In genomic region chrX:14412686-14413085, GRCh38 we compare ENCODE assay signal across 22 cellular contexts.
DNase-seq lines count a peak whose midpoint lies in the region; ATAC-seq, FAIRE-seq and TF ChIP-seq lines count a peak whose summit lies in the region.
"Had no signal": no experiment of that assay in that cellular context is flagged by ENCODE, and none has a peak within 500 bp of the region (broad histone marks: within the 10 kb centered on the region; RNA-seq: fewer than 3 reads in every experiment).

No MANE protein-coding gene starts in this region.

- CTCF ChIA-PET in MCF 10A (lab: Yijun Ruan, JAX): interaction anchor here (0.7 kb wide), 1 partner anchor 62 kb away, joined by 4 read pairs; no protein-coding TSS in a partner anchor
- CTCF ChIA-PET in naive thymus-derived CD4-positive, alpha-beta T cell (lab: Charles Lee): no interaction called here

- H3K9me3 ChIP-seq in breast epithelium (no peaks in the 10 kb centered on the region), spleen (peaks cover 0 to 7% (median 0%) of the 10 kb centered on the region in 8 donors), right cardiac atrium (ENCODE audit: control insufficient read depth, low read length) (no peaks in the 10 kb centered on the region)
- H3K9me3 ChIP-seq in naive thymus-derived CD4-positive, alpha-beta T cell (ENCODE audit: control insufficient read depth in 2 of 3, low read length in 3 of 3): no peaks in the 10 kb centered on the region
- H3K9me3 ChIP-seq: BLaER1, Caco-2 had no signal

- peak; percentile 60 for DNase-seq in MCF 10A (ENCODE audit: unreplicated experiment)
- no peak for DNase-seq in breast epithelium (ENCODE audit: low spot score in 2 of 2)
- peak; percentile 62 for DNase-seq in bronchial epithelial cell (ENCODE audit: low read depth)
- peak; percentile 7 to 29 for DNase-seq in foreskin fibroblast
- DNase-seq in spleen: no peak
- no peak for DNase-seq in right cardiac atrium
- DNase-seq in naive thymus-derived CD4-positive, alpha-beta T cell: no peak
- DNase-seq: Caco-2; CD4-positive, CD25-positive, alpha-beta regulatory T cell; CD8-positive, alpha-beta T cell; DMS153; DND-41; H7; HCEC 1CT had no signal

- H3K27me3 ChIP-seq in breast epithelium: peaks cover 0 to 8% of the 10 kb centered on the region in 2 donors
- no peaks in the 10 kb centered on the region for H3K27me3 ChIP-seq in bronchial epithelial cell (ENCODE audit: control insufficient read depth, insufficient read depth, low read length)
- H3K27me3 ChIP-seq in spleen (replicated peaks in 1 of 7): no peaks in the 10 kb centered on the region
- H3K27me3 ChIP-seq in right cardiac atrium (ENCODE audit: control insufficient read depth, insufficient read depth): no peaks in the 10 kb centered on the region
- H3K27me3 ChIP-seq in naive thymus-derived CD4-positive, alpha-beta T cell (ENCODE audit: control insufficient read depth in 2 of 2, insufficient read depth in 2 of 2, low read length in 2 of 2): no peaks in the 10 kb centered on the region

- TF ChIP-seq POLR2A in breast epithelium (IDR thresholded peaks at IDR 0.05) (no peak), spleen (IDR thresholded peaks at IDR 0.05) (no peak)

- no peaks in the 10 kb centered on the region for H3K4me1 ChIP-seq in breast epithelium
- no peaks in the 10 kb centered on the region for H3K4me1 ChIP-seq in spleen
- H3K4me1 ChIP-seq in right cardiac atrium (ENCODE audit: control insufficient read depth, insufficient read depth, low read length): no peaks in the 10 kb centered on the region
- no peaks in the 10 kb centered on the region for H3K4me1 ChIP-seq in naive thymus-derived CD4-positive, alpha-beta T cell (ENCODE audit: control insufficient read depth in 2 of 2, insufficient read depth in 2 of 2, low read length in 2 of 2)
- H3K4me1 ChIP-seq: BLaER1, Caco-2 had no signal

- H3K4me3 Mint-ChIP-seq in MCF 10A (ENCODE audit: unreplicated experiment): no peak overlapping the region
- H3K4me3 Mint-ChIP-seq in naive thymus-derived CD4-positive, alpha-beta T cell: no peak overlapping the region
- H3K4me3 Mint-ChIP-seq: B cell; CD4-positive, CD25-positive, alpha-beta regulatory T cell; CD8-positive, alpha-beta T cell had no signal

- no peak for ATAC-seq in right cardiac atrium
- ATAC-seq in naive thymus-derived CD4-positive, alpha-beta T cell: no peak
- ATAC-seq: CD8-positive, alpha-beta T cell had no signal

- intact Hi-C loops in MCF 10A (cut with micrococcal nuclease): no loop called here
- intact Hi-C loops in breast epithelium (cut with DNase I; ENCODE audit: low total_unique reads): no loop called here
- intact Hi-C loops in spleen (cut with DNase I; ENCODE audit: low total_unique reads): no loop called here
- intact Hi-C loops in right cardiac atrium (cut with DNase I): no loop called here
- intact Hi-C loops in naive thymus-derived CD4-positive, alpha-beta T cell (cut with micrococcal nuclease): no loop called here

- H3K9me3 Mint-ChIP-seq in MCF 10A (ENCODE audit: unreplicated experiment): no peaks in the 10 kb centered on the region
- peaks cover 0 to 6% (median 0%) of the 10 kb centered on the region in 11 donors for H3K9me3 Mint-ChIP-seq in naive thymus-derived CD4-positive, alpha-beta T cell

- 72 to 100% (median 76%) methylated on average over 1 of the region's 1 CpG for WGBS in spleen, 5 donors
- 81% methylated on average over 1 of the region's 1 CpG for WGBS in right cardiac atrium

- TF ChIP-seq CTCF in MCF 10A (IDR thresholded peaks at IDR 0.05; ENCODE audit: unreplicated experiment): no peak
- no peak for TF ChIP-seq CTCF in breast epithelium (IDR thresholded peaks at IDR 0.05)
- no peak for TF ChIP-seq CTCF in bronchial epithelial cell (IDR thresholded peaks at IDR 0.05; ENCODE audit: insufficient read depth, low read length, severe bottlenecking)
- TF ChIP-seq CTCF in foreskin fibroblast (IDR thresholded peaks at IDR 0.05; ENCODE audit: low read depth, low read length): no peak
- TF ChIP-seq CTCF in spleen (IDR thresholded peaks at IDR 0.05 in 8 of 11, conservative IDR thresholded peaks at IDR 0.05 in 3 of 11): no peak

- peak; percentile 7 for FAIRE-seq in bronchial epithelial cell (lab: Jason Lieb, UNC)
- FAIRE-seq: A204.1, G401.6, GM12892, H1 had no signal

- POLR2A ChIA-PET in MCF 10A (lab: Yijun Ruan, JAX): no interaction called here
- POLR2A ChIA-PET in naive thymus-derived CD4-positive, alpha-beta T cell (lab: Charles Lee): no interaction called here

- H3K27me3 Mint-ChIP-seq in MCF 10A (ENCODE audit: insufficient read depth, unreplicated experiment): peaks cover 17% of the 10 kb centered on the region
- H3K27me3 Mint-ChIP-seq in naive thymus-derived CD4-positive, alpha-beta T cell: peaks cover 0 to 4% (median 0%) of the 10 kb centered on the region in 5 donors
- H3K27me3 Mint-ChIP-seq: B cell; CD4-positive, CD25-positive, alpha-beta regulatory T cell had no signal

- H3K27ac Mint-ChIP-seq in MCF 10A (ENCODE audit: low read depth, unreplicated experiment): no peak overlapping the region
- H3K27ac Mint-ChIP-seq in naive thymus-derived CD4-positive, alpha-beta T cell: no peak overlapping the region
- H3K27ac Mint-ChIP-seq: B cell; CD4-positive, CD25-positive, alpha-beta regulatory T cell; CD8-positive, alpha-beta T cell had no signal

- H3K36me3 ChIP-seq in breast epithelium (no peaks in the 10 kb centered on the region), bronchial epithelial cell (ENCODE audit: control insufficient read depth, insufficient read depth, low read length) (no peaks in the 10 kb centered on the region), spleen (no peaks in the 10 kb centered on the region)
- H3K36me3 ChIP-seq in naive thymus-derived CD4-positive, alpha-beta T cell (ENCODE audit: control insufficient read depth in 2 of 3, insufficient read depth in 3 of 3, low read length in 3 of 3): no peaks in the 10 kb centered on the region
- H3K36me3 ChIP-seq: BLaER1 had no signal

- BruUV-seq in MCF 10A (replicated peaks; lab: Mats Ljungman, UMichigan): no TSS peak

- H3K4me1 Mint-ChIP-seq in MCF 10A (ENCODE audit: insufficient read depth, unreplicated experiment): peaks cover 15% of the 10 kb centered on the region
- H3K4me1 Mint-ChIP-seq in naive thymus-derived CD4-positive, alpha-beta T cell: peaks cover 0 to 2% (median 0%) of the 10 kb centered on the region in 7 donors
- H3K4me1 Mint-ChIP-seq: B cell; CD4-positive, CD25-positive, alpha-beta regulatory T cell had no signal

- no peak overlapping the region for H3K4me3 ChIP-seq in breast epithelium
- H3K4me3 ChIP-seq in bronchial epithelial cell (ENCODE audit: low read depth, low read length): no peak overlapping the region
- H3K4me3 ChIP-seq in foreskin fibroblast (ENCODE audit: low read depth in 1 of 2, low read length in 2 of 2): no peak overlapping the region
- H3K4me3 ChIP-seq in spleen: no peak overlapping the region
- H3K4me3 ChIP-seq in right cardiac atrium (ENCODE audit: low read length): no peak overlapping the region
- H3K4me3 ChIP-seq in naive thymus-derived CD4-positive, alpha-beta T cell (ENCODE audit: low read length): no peak overlapping the region
- H3K4me3 ChIP-seq: BLaER1 had no signal

- H3K36me3 Mint-ChIP-seq in MCF 10A (ENCODE audit: insufficient read depth, unreplicated experiment): no peaks in the 10 kb centered on the region
- no peaks in the 10 kb centered on the region for H3K36me3 Mint-ChIP-seq in naive thymus-derived CD4-positive, alpha-beta T cell
- H3K36me3 Mint-ChIP-seq: CD4-positive, CD25-positive, alpha-beta regulatory T cell; CD8-positive, alpha-beta T cell had no signal

- H3K27ac ChIP-seq in breast epithelium (no peak overlapping the region), spleen (no peak overlapping the region), right cardiac atrium (ENCODE audit: low read length) (no peak overlapping the region)
- no peak overlapping the region for H3K27ac ChIP-seq in naive thymus-derived CD4-positive, alpha-beta T cell (ENCODE audit: low read depth, low read length)
- H3K27ac ChIP-seq: 22Rv1, BLaER1, C4-2B had no signal

Comparison
In these comparisons a context has a peak if more than half of its experiments do, and no peak if none do; other contexts are left out.
1. DNase-seq: peak in MCF 10A (single experiment), bronchial epithelial cell (single experiment) and foreskin fibroblast (2 of 2); none in breast epithelium (0 of 2), spleen (single experiment), right cardiac atrium (0 of 3) and naive thymus-derived CD4-positive, alpha-beta T cell (0 of 9).